In the genomic region with DNA sequence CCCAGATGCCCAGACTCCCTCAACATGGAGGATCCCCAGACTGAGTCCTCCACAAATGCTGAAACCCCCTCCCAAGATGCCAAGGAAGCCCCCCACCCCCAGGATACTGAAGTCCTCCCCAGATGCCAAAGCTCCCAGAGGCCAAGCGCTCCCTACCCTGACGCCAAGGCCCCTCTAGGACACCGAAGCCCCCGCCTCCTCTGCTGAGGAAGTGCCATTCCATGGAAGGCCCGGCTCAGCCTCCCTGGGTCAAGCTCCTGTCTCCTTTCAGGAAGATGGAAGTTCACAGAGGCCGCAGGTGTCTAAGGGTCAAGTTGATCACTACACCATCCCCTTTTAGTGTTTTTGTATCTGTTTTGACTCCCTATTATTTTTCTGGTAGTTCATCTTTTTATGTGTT, we compare ENCODE assay signal across 18 cellular contexts.
"Had no signal": no experiment of that assay in that cellular context is flagged by ENCODE, and none has a peak within 500 bp of the region (broad histone marks: within the 10 kb centered on the region; RNA-seq: fewer than 3 reads in every experiment).

No MANE protein-coding gene starts in this region.

- H3K4me1 ChIP-seq: SJCRH30 had no signal

- H3K9me3 ChIP-seq: SJCRH30 had no signal

- DNase-seq: IMR-90, Karpas-422, KG1, MG63, NCI-H1092, NCI-H1436, NCI-H2029, NCI-H2081 treated with DMSO at 0.1 percent for 48 hours, NCI-H226, NCI-H446, NCI-H774, PC-3, SHP77, SJCRH30 had no signal

- H3K27me3 ChIP-seq: MG63 had no signal

- H3K36me3 ChIP-seq: MG63, SJCRH30 had no signal

- H3K4me3 ChIP-seq: MG63, SJCRH30 had no signal

- H3K27ac ChIP-seq: RWPE1, SJCRH30 had no signal

- ATAC-seq: HepG2, Panc1, PC-3, SK-N-SH treated with all-trans-retinoic acid at 6 μM for 48 hours had no signal
